In the genomic region with DNA sequence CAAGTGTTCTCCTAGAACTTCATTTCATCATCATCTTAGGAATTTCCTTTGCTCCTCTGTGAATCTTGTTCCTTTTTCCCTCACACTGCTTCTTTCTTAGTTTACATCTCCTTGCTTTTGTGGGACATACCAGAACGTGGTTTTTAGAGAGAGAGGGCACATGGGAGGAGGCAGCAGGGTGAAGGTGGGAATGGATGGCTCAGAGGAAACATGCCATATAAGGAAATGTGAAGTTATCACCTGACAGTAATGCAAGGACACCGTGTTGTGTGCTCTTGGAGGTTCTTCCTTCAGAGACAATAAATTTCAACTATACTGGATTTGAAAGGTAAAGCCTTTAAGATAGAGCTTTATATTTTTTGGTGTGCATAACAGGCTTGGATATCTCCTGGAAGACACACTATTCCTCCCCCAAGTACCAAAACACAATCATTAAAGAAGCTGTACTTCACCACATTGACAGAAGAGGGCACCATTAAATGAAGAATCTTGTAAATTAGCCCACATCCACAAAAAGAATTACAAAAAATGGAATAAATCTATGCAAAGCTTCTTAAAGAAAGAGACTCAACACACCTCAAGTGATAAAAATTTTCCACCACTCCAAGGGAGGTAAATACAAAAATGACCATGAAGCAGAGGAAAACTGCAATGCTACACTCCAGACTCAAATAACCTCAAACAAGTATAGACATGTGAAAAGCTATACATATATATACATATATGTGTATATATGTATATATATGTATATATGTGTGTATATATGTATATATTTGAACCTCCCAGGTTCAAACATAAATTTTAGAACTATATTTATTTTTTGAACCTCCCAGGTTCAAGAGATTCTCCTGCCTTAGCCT, we compare ENCODE assay signal across 8 cellular contexts. TPM values are rescaled to one million over a fixed set of nuclear protein-coding genes. Genes with fewer than 3 reads are reported as not detected.
DNase-seq lines count a peak whose midpoint lies in the region; ATAC-seq, FAIRE-seq and TF ChIP-seq lines count a peak whose summit lies in the region.

No MANE protein-coding gene starts in this region.

- no peaks in the 10 kb centered on the region for H3K4me1 ChIP-seq in thyroid gland

- no peak overlapping the region for H3K4me3 Mint-ChIP-seq in CD4-positive, alpha-beta T cell

- H3K4me3 ChIP-seq in thyroid gland (replicated peaks in 1 of 3), result no peak overlapping the region

- no peak overlapping the region for H3K27ac Mint-ChIP-seq in CD4-positive, alpha-beta T cell

- WGBS in thyroid gland, 2 donors, result 31 to 43% methylated on average over 2 of the region's 2 CpGs

- peaks cover 8% of the 10 kb centered on the region for H3K4me1 Mint-ChIP-seq in CD4-positive, alpha-beta T cell (ENCODE audit: low read depth)

- H3K27me3 Mint-ChIP-seq in CD4-positive, alpha-beta T cell, result no peaks in the 10 kb centered on the region

- H3K36me3 ChIP-seq in thyroid gland, result no peaks in the 10 kb centered on the region

- no peaks in the 10 kb centered on the region for H3K36me3 Mint-ChIP-seq in CD4-positive, alpha-beta T cell (ENCODE audit: low read depth)

- H3K27ac ChIP-seq in CD4-positive, alpha-beta T cell (ENCODE audit: low read depth, low read length), result no peak overlapping the region
- no peak overlapping the region for H3K27ac ChIP-seq in thyroid gland

- no peaks in the 10 kb centered on the region for H3K27me3 ChIP-seq in CD4-positive, alpha-beta T cell (ENCODE audit: control insufficient read depth, insufficient read depth, low read length)
- no peaks in the 10 kb centered on the region for H3K27me3 ChIP-seq in thyroid gland

- intact Hi-C loops in CD4-positive, alpha-beta T cell (cut with DNase I, micrococcal nuclease), result loop anchor here (1.0 to 5.0 kb wide), 2 partner anchors 52 to 261 kb away; no protein-coding TSS in a partner anchor
- intact Hi-C loops in thyroid gland (cut with DNase I), result no loop called here

- TF ChIP-seq CTCF in CD4-positive, alpha-beta T cell (IDR thresholded peaks at IDR 0.05), result peak; percentile 86
- peak in 4 of 6 experiments; percentile 46 to 62 (median 56) for TF ChIP-seq CTCF in thyroid gland (IDR thresholded peaks at IDR 0.05)

- no peaks in the 10 kb centered on the region for H3K9me3 ChIP-seq in CD4-positive, alpha-beta T cell (ENCODE audit: control insufficient read depth, low read length)
- H3K9me3 ChIP-seq in thyroid gland, result no peaks in the 10 kb centered on the region

- POLR2A ChIA-PET in CD4-positive, alpha-beta T cell (lab: Charles Lee), result interaction anchor here (0.6 to 2.5 kb wide), 14 partner anchors 16 to 330 kb away, joined by 3 to 24 read pairs (median 4); a partner anchor contains a TSS

- peak; percentile 92 for FAIRE-seq in GM19239 (lab: Jason Lieb, UNC)

- no peaks in the 10 kb centered on the region for H3K9me3 Mint-ChIP-seq in CD4-positive, alpha-beta T cell

- CTCF ChIA-PET in CD4-positive, alpha-beta T cell (lab: Charles Lee), result interaction anchor here (0.7 to 5.2 kb wide), 17 partner anchors 12 to 524 kb away, joined by 3 to 64 read pairs (median 3); a partner anchor contains a TSS

- no peak for TF ChIP-seq POLR2A in thyroid gland (IDR thresholded peaks at IDR 0.05)

- peak; percentile 63 for ATAC-seq in CD4-positive, alpha-beta T cell (ENCODE audit: poor library complexity)
- ATAC-seq in SK-N-SH treated with all-trans-retinoic acid at 6 μM for 48 hours (peak; percentile 71), GM19467 (IDR thresholded peaks at IDR 0.05; ENCODE audit: unreplicated experiment) (no peak), HG02588 (IDR thresholded peaks at IDR 0.05; ENCODE audit: unreplicated experiment) (no peak), GM19328 (IDR thresholded peaks at IDR 0.05; ENCODE audit: unreplicated experiment) (no peak)

- DNase-seq in CD4-positive, alpha-beta T cell, result no peak
- DNase-seq in GM19239 (ENCODE audit: insufficient read length, low spot score), result no peak
- DNase-seq in glomerular visceral epithelial cell (ENCODE audit: extremely low spot score), result peak; percentile 7
- no peak for DNase-seq in thyroid gland

TF ChIP-seq in SK-N-SH treated with all-trans-retinoic acid at 6 μM for 48 hours, 23 proteins besides CTCF, POLR2A, EP300 and RAD21:
- TF ChIP-seq, protein P1, sequence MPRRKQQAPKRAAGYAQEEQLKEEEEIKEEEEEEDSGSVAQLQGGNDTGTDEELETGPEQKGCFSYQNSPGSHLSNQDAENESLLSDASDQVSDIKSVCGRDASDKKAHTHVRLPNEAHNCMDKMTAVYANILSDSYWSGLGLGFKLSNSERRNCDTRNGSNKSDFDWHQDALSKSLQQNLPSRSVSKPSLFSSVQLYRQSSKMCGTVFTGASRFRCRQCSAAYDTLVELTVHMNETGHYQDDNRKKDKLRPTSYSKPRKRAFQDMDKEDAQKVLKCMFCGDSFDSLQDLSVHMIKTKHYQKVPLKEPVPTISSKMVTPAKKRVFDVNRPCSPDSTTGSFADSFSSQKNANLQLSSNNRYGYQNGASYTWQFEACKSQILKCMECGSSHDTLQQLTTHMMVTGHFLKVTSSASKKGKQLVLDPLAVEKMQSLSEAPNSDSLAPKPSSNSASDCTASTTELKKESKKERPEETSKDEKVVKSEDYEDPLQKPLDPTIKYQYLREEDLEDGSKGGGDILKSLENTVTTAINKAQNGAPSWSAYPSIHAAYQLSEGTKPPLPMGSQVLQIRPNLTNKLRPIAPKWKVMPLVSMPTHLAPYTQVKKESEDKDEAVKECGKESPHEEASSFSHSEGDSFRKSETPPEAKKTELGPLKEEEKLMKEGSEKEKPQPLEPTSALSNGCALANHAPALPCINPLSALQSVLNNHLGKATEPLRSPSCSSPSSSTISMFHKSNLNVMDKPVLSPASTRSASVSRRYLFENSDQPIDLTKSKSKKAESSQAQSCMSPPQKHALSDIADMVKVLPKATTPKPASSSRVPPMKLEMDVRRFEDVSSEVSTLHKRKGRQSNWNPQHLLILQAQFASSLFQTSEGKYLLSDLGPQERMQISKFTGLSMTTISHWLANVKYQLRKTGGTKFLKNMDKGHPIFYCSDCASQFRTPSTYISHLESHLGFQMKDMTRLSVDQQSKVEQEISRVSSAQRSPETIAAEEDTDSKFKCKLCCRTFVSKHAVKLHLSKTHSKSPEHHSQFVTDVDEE (CRISPR knock-in tag; IDR thresholded peaks at IDR 0.05), result no peak
- TF ChIP-seq SNAI2 (CRISPR knock-in tag; IDR thresholded peaks at IDR 0.05), result no peak
- TF ChIP-seq TCF4 (CRISPR knock-in tag; IDR thresholded peaks at IDR 0.05; ENCODE audit: borderline replicate concordance), result no peak
- TF ChIP-seq ESRRG (CRISPR knock-in tag; IDR thresholded peaks at IDR 0.05), result no peak
- TF ChIP-seq ZFP3 (CRISPR knock-in tag; IDR thresholded peaks at IDR 0.05), result no peak
- TF ChIP-seq, protein P2, sequence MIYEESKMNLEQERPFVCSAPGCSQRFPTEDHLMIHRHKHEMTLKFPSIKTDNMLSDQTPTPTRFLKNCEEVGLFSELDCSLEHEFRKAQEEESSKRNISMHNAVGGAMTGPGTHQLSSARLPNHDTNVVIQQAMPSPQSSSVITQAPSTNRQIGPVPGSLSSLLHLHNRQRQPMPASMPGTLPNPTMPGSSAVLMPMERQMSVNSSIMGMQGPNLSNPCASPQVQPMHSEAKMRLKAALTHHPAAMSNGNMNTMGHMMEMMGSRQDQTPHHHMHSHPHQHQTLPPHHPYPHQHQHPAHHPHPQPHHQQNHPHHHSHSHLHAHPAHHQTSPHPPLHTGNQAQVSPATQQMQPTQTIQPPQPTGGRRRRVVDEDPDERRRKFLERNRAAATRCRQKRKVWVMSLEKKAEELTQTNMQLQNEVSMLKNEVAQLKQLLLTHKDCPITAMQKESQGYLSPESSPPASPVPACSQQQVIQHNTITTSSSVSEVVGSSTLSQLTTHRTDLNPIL (CRISPR knock-in tag; IDR thresholded peaks at IDR 0.05; ENCODE audit: low read depth), result no peak
- no peak for TF ChIP-seq ARNTL (CRISPR knock-in tag; IDR thresholded peaks at IDR 0.05; ENCODE audit: borderline replicate concordance, low read depth)
- no peak for TF ChIP-seq CSDC2 (CRISPR knock-in tag; IDR thresholded peaks at IDR 0.05)
- no peak for TF ChIP-seq OSR1 (CRISPR knock-in tag; IDR thresholded peaks at IDR 0.05)
- TF ChIP-seq BACH2 (CRISPR knock-in tag; IDR thresholded peaks at IDR 0.05; ENCODE audit: borderline replicate concordance), result no peak
- TF ChIP-seq PPARA (CRISPR knock-in tag; IDR thresholded peaks at IDR 0.05; ENCODE audit: borderline replicate concordance), result no peak
- TF ChIP-seq, protein P3, sequence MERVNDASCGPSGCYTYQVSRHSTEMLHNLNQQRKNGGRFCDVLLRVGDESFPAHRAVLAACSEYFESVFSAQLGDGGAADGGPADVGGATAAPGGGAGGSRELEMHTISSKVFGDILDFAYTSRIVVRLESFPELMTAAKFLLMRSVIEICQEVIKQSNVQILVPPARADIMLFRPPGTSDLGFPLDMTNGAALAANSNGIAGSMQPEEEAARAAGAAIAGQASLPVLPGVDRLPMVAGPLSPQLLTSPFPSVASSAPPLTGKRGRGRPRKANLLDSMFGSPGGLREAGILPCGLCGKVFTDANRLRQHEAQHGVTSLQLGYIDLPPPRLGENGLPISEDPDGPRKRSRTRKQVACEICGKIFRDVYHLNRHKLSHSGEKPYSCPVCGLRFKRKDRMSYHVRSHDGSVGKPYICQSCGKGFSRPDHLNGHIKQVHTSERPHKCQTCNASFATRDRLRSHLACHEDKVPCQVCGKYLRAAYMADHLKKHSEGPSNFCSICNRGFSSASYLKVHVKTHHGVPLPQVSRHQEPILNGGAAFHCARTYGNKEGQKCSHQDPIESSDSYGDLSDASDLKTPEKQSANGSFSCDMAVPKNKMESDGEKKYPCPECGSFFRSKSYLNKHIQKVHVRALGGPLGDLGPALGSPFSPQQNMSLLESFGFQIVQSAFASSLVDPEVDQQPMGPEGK (CRISPR knock-in tag; IDR thresholded peaks at IDR 0.05; ENCODE audit: borderline replicate concordance), result no peak
- TF ChIP-seq ZNF70 (CRISPR knock-in tag; IDR thresholded peaks at IDR 0.05), result no peak
- no peak for TF ChIP-seq TOX (CRISPR knock-in tag; IDR thresholded peaks at IDR 0.05; ENCODE audit: borderline replicate concordance)
- no peak for TF ChIP-seq ZC3H10 (CRISPR knock-in tag; IDR thresholded peaks at IDR 0.05)
- no peak for TF ChIP-seq ZNF8 (CRISPR knock-in tag; IDR thresholded peaks at IDR 0.05)
- no peak for TF ChIP-seq ISL1 (CRISPR knock-in tag; IDR thresholded peaks at IDR 0.05)

RNA-seq across cellular contexts. Expression of a gene that starts 26.1 kb away (rescaled TPM):
- 1 to 10 TPM; 1.1 to 1.7 TPM for total RNA-seq in CD4-positive, alpha-beta T cell
- 1 to 10 TPM; 6.0 to 8.6 (median 6.9) TPM for total RNA-seq in thyroid gland

Comparison
In these comparisons a context has a peak if more than half of its experiments do, and no peak if none do; other contexts are left out.
1. ATAC-seq: peak in CD4-positive, alpha-beta T cell (single experiment) and SK-N-SH treated with all-trans-retinoic acid at 6 μM for 48 hours (single experiment); none in GM19467 (single experiment), HG02588 (single experiment) and GM19328 (single experiment).